9 cellular contexts compared by ENCODE assay signal in the genomic region with DNA sequence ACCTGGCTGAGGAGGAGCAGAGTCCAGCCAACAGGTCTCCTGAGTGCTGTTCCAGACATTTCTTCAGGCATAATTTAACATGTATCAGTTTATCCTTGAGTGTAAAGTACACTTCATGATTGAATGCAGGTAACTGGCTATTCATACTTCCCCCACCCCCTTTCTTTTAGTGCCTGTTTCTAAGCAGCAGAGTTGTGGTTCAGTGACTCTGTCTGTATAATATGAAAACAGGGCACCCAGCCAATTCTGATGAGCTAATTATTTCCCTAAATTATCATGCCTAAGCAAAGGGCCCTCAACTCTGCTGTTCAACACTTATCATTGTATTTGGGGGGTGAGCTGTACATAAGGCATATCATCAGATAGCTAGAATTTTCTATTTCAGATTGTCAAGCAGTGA. TPM values are rescaled to one million over a fixed set of nuclear protein-coding genes. Genes with fewer than 3 reads are reported as not detected.
DNase-seq lines count a peak whose midpoint lies in the region; ATAC-seq, FAIRE-seq and TF ChIP-seq lines count a peak whose summit lies in the region.
"Had no signal": no experiment of that assay in that cellular context is flagged by ENCODE, and none has a peak within 500 bp of the region (broad histone marks: within the 10 kb centered on the region; RNA-seq: fewer than 3 reads in every experiment).

No MANE protein-coding gene starts in this region.

- no peak overlapping the region for H3K27ac ChIP-seq in CD4-positive, CD25-positive, alpha-beta regulatory T cell (ENCODE audit: insufficient read depth, low read length, poor library complexity, severe bottlenecking)
- H3K27ac ChIP-seq: cardiac muscle cell had no signal

- H3K9me3 ChIP-seq in CD4-positive, CD25-positive, alpha-beta regulatory T cell (ENCODE audit: control insufficient read depth in 2 of 2, low read length in 2 of 2): no peaks in the 10 kb centered on the region

- H3K36me3 Mint-ChIP-seq in CD4-positive, CD25-positive, alpha-beta regulatory T cell: no peaks in the 10 kb centered on the region
- no peaks in the 10 kb centered on the region for H3K36me3 Mint-ChIP-seq in central memory CD8-positive, alpha-beta T cell (ENCODE audit: insufficient read depth)

- H3K4me3 ChIP-seq in CD4-positive, CD25-positive, alpha-beta regulatory T cell (ENCODE audit: low read depth, low read length): no peak overlapping the region
- H3K4me3 ChIP-seq: cardiac muscle cell had no signal

- H3K36me3 ChIP-seq in CD4-positive, CD25-positive, alpha-beta regulatory T cell (ENCODE audit: control insufficient read depth, insufficient read depth, low read length): no peaks in the 10 kb centered on the region
- H3K36me3 ChIP-seq: cardiac muscle cell had no signal

- no peaks in the 10 kb centered on the region for H3K9me3 Mint-ChIP-seq in CD4-positive, CD25-positive, alpha-beta regulatory T cell
- H3K9me3 Mint-ChIP-seq in central memory CD8-positive, alpha-beta T cell: no peaks in the 10 kb centered on the region
- no peaks in the 10 kb centered on the region for H3K9me3 Mint-ChIP-seq in stimulated activated naive CD8-positive, alpha-beta T cell treated with anti-CD3 and anti-CD28 coated beads, Interleukin-15, amount 100 ng/mL, for 72 hours

- H3K27me3 Mint-ChIP-seq in CD4-positive, CD25-positive, alpha-beta regulatory T cell: no peaks in the 10 kb centered on the region
- no peaks in the 10 kb centered on the region for H3K27me3 Mint-ChIP-seq in central memory CD8-positive, alpha-beta T cell
- H3K27me3 Mint-ChIP-seq in stimulated activated naive CD8-positive, alpha-beta T cell treated with anti-CD3 and anti-CD28 coated beads, Interleukin-15, amount 100 ng/mL, for 72 hours: no peaks in the 10 kb centered on the region

- H3K27me3 ChIP-seq in CD4-positive, CD25-positive, alpha-beta regulatory T cell (ENCODE audit: control insufficient read depth, insufficient read depth, low read length): no peaks in the 10 kb centered on the region
- H3K27me3 ChIP-seq: cardiac muscle cell had no signal

- peak; percentile 57 for FAIRE-seq in H54 (lab: Jason Lieb, UNC)

- H3K4me1 Mint-ChIP-seq in CD4-positive, CD25-positive, alpha-beta regulatory T cell: peaks cover 0 to 46% (median 21%) of the 10 kb centered on the region in 4 donors
- peaks cover 6% of the 10 kb centered on the region for H3K4me1 Mint-ChIP-seq in central memory CD8-positive, alpha-beta T cell
- peaks cover 34% of the 10 kb centered on the region for H3K4me1 Mint-ChIP-seq in stimulated activated naive CD8-positive, alpha-beta T cell treated with anti-CD3 and anti-CD28 coated beads, Interleukin-15, amount 100 ng/mL, for 72 hours

- peak; percentile 29 to 37 for ATAC-seq in CD4-positive, CD25-positive, alpha-beta regulatory T cell (ENCODE audit: low read depth in 2 of 2)
- peak; percentile 52 for ATAC-seq in central memory CD8-positive, alpha-beta T cell (replicated peaks; ENCODE audit: extremely low read depth, poor library complexity, severe bottlenecking)
- ATAC-seq in stimulated activated naive CD8-positive, alpha-beta T cell treated with anti-CD3 and anti-CD28 coated beads, Interleukin-15, amount 100 ng/mL, for 72 hours: peak; percentile 55
- ATAC-seq in GM18517 (IDR thresholded peaks at IDR 0.05; ENCODE audit: unreplicated experiment) (no peak), GM19395 (IDR thresholded peaks at IDR 0.05; ENCODE audit: unreplicated experiment) (no peak)

- no peak overlapping the region for H3K27ac Mint-ChIP-seq in CD4-positive, CD25-positive, alpha-beta regulatory T cell
- H3K27ac Mint-ChIP-seq in central memory CD8-positive, alpha-beta T cell (ENCODE audit: low read depth): no peak overlapping the region
- H3K27ac Mint-ChIP-seq in stimulated activated naive CD8-positive, alpha-beta T cell treated with anti-CD3 and anti-CD28 coated beads, Interleukin-15, amount 100 ng/mL, for 72 hours: no peak overlapping the region

- DNase-seq in CD4-positive, CD25-positive, alpha-beta regulatory T cell: peak in 1 of 3 donors; percentile 31
- no peak for DNase-seq in H54 (ENCODE audit: insufficient read length, low spot score)
- peak; percentile 47 for DNase-seq in NCI-H2196 treated with DMSO at 0.1 percent for 48 hours (lab: John Stamatoyannopoulos, UW; ENCODE audit: unreplicated experiment)
- no peak for DNase-seq in central memory CD8-positive, alpha-beta T cell (ENCODE audit: low spot score in 2 of 2)
- peak in 1 of 2 donors; percentile 15 for DNase-seq in stimulated activated naive CD8-positive, alpha-beta T cell treated with anti-CD3 and anti-CD28 coated beads, Interleukin-15, amount 100 ng/mL, for 72 hours
- no peak for DNase-seq in activated effector memory CD4-positive, alpha-beta T cell treated with anti-CD3 and anti-CD28 coated beads, Interleukin-2, amount 50 U/mL, for 16 hours

- H3K4me1 ChIP-seq in CD4-positive, CD25-positive, alpha-beta regulatory T cell (ENCODE audit: control insufficient read depth, insufficient read depth, low read length, poor library complexity, severe bottlenecking): no peaks in the 10 kb centered on the region

- TF ChIP-seq POLR2A in H54 (IDR thresholded peaks at IDR 0.05; ENCODE audit: low read depth, low read length): no peak

- no peak overlapping the region for H3K4me3 Mint-ChIP-seq in CD4-positive, CD25-positive, alpha-beta regulatory T cell
- no peak overlapping the region for H3K4me3 Mint-ChIP-seq in central memory CD8-positive, alpha-beta T cell
- H3K4me3 Mint-ChIP-seq in stimulated activated naive CD8-positive, alpha-beta T cell treated with anti-CD3 and anti-CD28 coated beads, Interleukin-15, amount 100 ng/mL, for 72 hours: no peak overlapping the region

RNA-seq across cellular contexts. Expression of gene ZSWIM6, which starts 51.9 kb away (rescaled TPM):
- total RNA-seq in CD4-positive, CD25-positive, alpha-beta regulatory T cell: 12.2 TPM
- under 1 TPM; 0.41 to 0.84 (median 0.58) TPM for polyA plus RNA-seq in CD4-positive, CD25-positive, alpha-beta regulatory T cell

Comparison
In these comparisons a context has a peak if more than half of its experiments do, and no peak if none do; other contexts are left out.
1. ATAC-seq: peak in CD4-positive, CD25-positive, alpha-beta regulatory T cell (2 of 2), central memory CD8-positive, alpha-beta T cell (single experiment) and stimulated activated naive CD8-positive, alpha-beta T cell treated with anti-CD3 and anti-CD28 coated beads, Interleukin-15, amount 100 ng/mL, for 72 hours (single experiment); none in GM18517 (single experiment) and GM19395 (single experiment).